Comparison of ENCODE assay signal across 8 cellular contexts in genomic region chr16:84175351-84176081, GRCh38. TPM values are rescaled to one million over a fixed set of nuclear protein-coding genes. Genes with fewer than 3 reads are reported as not detected.
DNase-seq lines count a peak whose midpoint lies in the region; ATAC-seq and TF ChIP-seq lines count a peak whose summit lies in the region.

No MANE protein-coding gene starts in this region.

- WGBS in spleen, 5 donors, result 21 to 49% (median 25%) methylated on average over 10 of the region's 10 CpGs

- peaks cover 2% of the 10 kb centered on the region for H3K27me3 Mint-ChIP-seq in activated naive CD8-positive, alpha-beta T cell treated with anti-CD3 and anti-CD28 coated beads, Interleukin-2, amount 10 ng/mL, durations not matched to agents 7 days and 5 days

- peak; percentile 60 for ATAC-seq in GM21381 (IDR thresholded peaks at IDR 0.05; ENCODE audit: unreplicated experiment)
- ATAC-seq in activated naive CD8-positive, alpha-beta T cell treated with anti-CD3 and anti-CD28 coated beads, Interleukin-2, amount 10 ng/mL, durations not matched to agents 7 days and 5 days (ENCODE audit: low read depth), result peak; percentile 78

- no peak overlapping the region for H3K4me3 Mint-ChIP-seq in activated naive CD8-positive, alpha-beta T cell treated with anti-CD3 and anti-CD28 coated beads, Interleukin-2, amount 10 ng/mL, durations not matched to agents 7 days and 5 days

- H3K9me3 ChIP-seq in right atrium auricular region (no peaks in the 10 kb centered on the region), spleen (no peaks in the 10 kb centered on the region)

- H3K27ac ChIP-seq in right atrium auricular region (peak overlapping the region; percentile 70 to 73), spleen (peak overlapping the region; percentile 9 to 84 (median 75))

- H3K4me3 ChIP-seq in right atrium auricular region, result no peak overlapping the region
- no peak overlapping the region for H3K4me3 ChIP-seq in spleen

- intact Hi-C loops in spleen (cut with DNase I; ENCODE audit: low total_unique reads), result loop anchor here (10.0 kb wide), 2 partner anchors 91 to 221 kb away; partner anchors contain the start of gene OSGIN1

- no peaks in the 10 kb centered on the region for H3K27me3 ChIP-seq in right atrium auricular region
- H3K27me3 ChIP-seq in spleen (replicated peaks in 1 of 7), result peaks cover 0 to 3% (median 0%) of the 10 kb centered on the region in 7 donors

- no peaks in the 10 kb centered on the region for H3K4me1 Mint-ChIP-seq in activated naive CD8-positive, alpha-beta T cell treated with anti-CD3 and anti-CD28 coated beads, Interleukin-2, amount 10 ng/mL, durations not matched to agents 7 days and 5 days

- peak; percentile 48 for DNase-seq in CMK (ENCODE audit: low read depth)
- DNase-seq in HuH-7 (ENCODE audit: low spot score), result peak; percentile 78
- DNase-seq in SIG-M5 treated with dmso at 0.1 percent for 504 hours (lab: John Stamatoyannopoulos, UW; ENCODE audit: unreplicated experiment), result peak; percentile 75
- DNase-seq in activated naive CD8-positive, alpha-beta T cell treated with anti-CD3 and anti-CD28 coated beads, Interleukin-2, amount 10 ng/mL, durations not matched to agents 7 days and 5 days, result no peak
- DNase-seq in right atrium auricular region (ENCODE audit: low spot score), result no peak
- peak; percentile 81 for DNase-seq in spleen
- no peak for DNase-seq in T1000 (lab: John Stamatoyannopoulos, UW)

- H3K36me3 Mint-ChIP-seq in activated naive CD8-positive, alpha-beta T cell treated with anti-CD3 and anti-CD28 coated beads, Interleukin-2, amount 10 ng/mL, durations not matched to agents 7 days and 5 days, result peaks cover 3% of the 10 kb centered on the region

- peak in 1 of 3 donors; percentile 8 for TF ChIP-seq POLR2A in spleen (IDR thresholded peaks at IDR 0.05)

- no peaks in the 10 kb centered on the region for H3K9me3 Mint-ChIP-seq in activated naive CD8-positive, alpha-beta T cell treated with anti-CD3 and anti-CD28 coated beads, Interleukin-2, amount 10 ng/mL, durations not matched to agents 7 days and 5 days

- POLR2A ChIA-PET in activated naive CD8-positive, alpha-beta T cell treated with anti-CD3 and anti-CD28 coated beads, Interleukin-2, amount 10 ng/mL, durations not matched to agents 7 days and 5 days (lab: Charles Lee), result no interaction called here

- H3K27ac Mint-ChIP-seq in activated naive CD8-positive, alpha-beta T cell treated with anti-CD3 and anti-CD28 coated beads, Interleukin-2, amount 10 ng/mL, durations not matched to agents 7 days and 5 days, result no peak overlapping the region

- TF ChIP-seq CTCF in right atrium auricular region (IDR thresholded peaks at IDR 0.05) (peak; percentile 37 to 85), spleen (IDR thresholded peaks at IDR 0.05 in 8 of 11, conservative IDR thresholded peaks at IDR 0.05 in 3 of 11) (peak; percentile 35 to 93 (median 84))

- H3K4me1 ChIP-seq in right atrium auricular region, result peaks cover 0 to 47% of the 10 kb centered on the region in 2 donors
- H3K4me1 ChIP-seq in spleen, result peaks cover 22 to 59% (median 43%) of the 10 kb centered on the region in 6 donors

- H3K36me3 ChIP-seq in right atrium auricular region (peaks cover 19% of the 10 kb centered on the region), spleen (peaks cover 0 to 36% (median 29%) of the 10 kb centered on the region in 6 donors)

RNA-seq across cellular contexts. Expression of gene TAF1C, which starts 11.3 kb away (rescaled TPM):
- total RNA-seq in activated naive CD8-positive, alpha-beta T cell treated with anti-CD3 and anti-CD28 coated beads, Interleukin-2, amount 10 ng/mL, durations not matched to agents 7 days and 5 days, result 10 to 100 TPM; 69.6 to 70.8 TPM
- total RNA-seq in right atrium auricular region (10 to 100 TPM; 16.2 to 18.4 TPM), spleen (100 to 1,000 TPM in 2 of 7 donors, 10 to 100 TPM in 5; 60.3 to 133 (median 76.6) TPM)
- polyA plus RNA-seq in spleen, result 100 to 1,000 TPM in 1 of 3 donors, 10 to 100 TPM in 2; 31.4 to 125 (median 70.6) TPM

RNA-seq across cellular contexts. Expression of gene ADAD2, which starts 15.4 kb away (rescaled TPM):
- not detected for total RNA-seq in activated naive CD8-positive, alpha-beta T cell treated with anti-CD3 and anti-CD28 coated beads, Interleukin-2, amount 10 ng/mL, durations not matched to agents 7 days and 5 days
- total RNA-seq in right atrium auricular region (under 1 TPM in 1 of 2 donors, not detected in 1; 0.19 TPM), spleen (10 to 100 TPM in 1 of 7 donors, 1 to 10 TPM in 6; 2.8 to 24.1 (median 6.4) TPM)
- 10 to 100 TPM in 2 of 3 donors, 1 to 10 TPM in 1; 2.5 to 86.5 (median 25.9) TPM for polyA plus RNA-seq in spleen

RNA-seq across cellular contexts. Expression of gene DNAAF1, which starts 30.4 kb away (rescaled TPM):
- not detected for total RNA-seq in activated naive CD8-positive, alpha-beta T cell treated with anti-CD3 and anti-CD28 coated beads, Interleukin-2, amount 10 ng/mL, durations not matched to agents 7 days and 5 days
- total RNA-seq in right atrium auricular region (1 to 10 TPM in 1 of 2 donors, not detected in 1; 1.8 TPM), spleen (1 to 10 TPM in 2 of 7 donors, under 1 TPM in 4, not detected in 1; 0.20 to 2.0 (median 0.79) TPM)
- 1 to 10 TPM; 1.3 to 4.3 (median 2.0) TPM for polyA plus RNA-seq in spleen

RNA-seq across cellular contexts. Expression of gene HSDL1, which starts 30.5 kb away (rescaled TPM):
- 10 to 100 TPM; 10.7 to 12.5 TPM for total RNA-seq in activated naive CD8-positive, alpha-beta T cell treated with anti-CD3 and anti-CD28 coated beads, Interleukin-2, amount 10 ng/mL, durations not matched to agents 7 days and 5 days
- 10 to 100 TPM; 14.6 to 15.4 TPM for total RNA-seq in right atrium auricular region
- 10 to 100 TPM; 18.3 to 29.0 (median 23.4) TPM for total RNA-seq in spleen
- polyA plus RNA-seq in spleen, result 10 to 100 TPM; 10.1 to 15.7 (median 14.0) TPM

RNA-seq across cellular contexts. Expression of gene MBTPS1, which starts 58.8 kb away (rescaled TPM):
- total RNA-seq in activated naive CD8-positive, alpha-beta T cell treated with anti-CD3 and anti-CD28 coated beads, Interleukin-2, amount 10 ng/mL, durations not matched to agents 7 days and 5 days, result 10 to 100 TPM; 73.2 to 85.4 TPM
- 10 to 100 TPM; 75.3 to 77.5 TPM for total RNA-seq in right atrium auricular region
- 100 to 1,000 TPM in 3 of 7 donors, 10 to 100 TPM in 4; 76.4 to 121 (median 98.7) TPM for total RNA-seq in spleen
- 10 to 100 TPM; 34.5 to 44.2 (median 39.9) TPM for polyA plus RNA-seq in spleen

Comparison
In these comparisons a context has a peak if more than half of its experiments do, and no peak if none do; other contexts are left out.
1. DNase-seq: peak in CMK (single experiment), HuH-7 (single experiment), SIG-M5 treated with dmso at 0.1 percent for 504 hours (single experiment) and spleen (single experiment); none in activated naive CD8-positive, alpha-beta T cell treated with anti-CD3 and anti-CD28 coated beads, Interleukin-2, amount 10 ng/mL, durations not matched to agents 7 days and 5 days (single experiment), right atrium auricular region (single experiment) and T1000 (single experiment).